ENCODE assay signal across 18 cellular contexts in the genomic region with DNA sequence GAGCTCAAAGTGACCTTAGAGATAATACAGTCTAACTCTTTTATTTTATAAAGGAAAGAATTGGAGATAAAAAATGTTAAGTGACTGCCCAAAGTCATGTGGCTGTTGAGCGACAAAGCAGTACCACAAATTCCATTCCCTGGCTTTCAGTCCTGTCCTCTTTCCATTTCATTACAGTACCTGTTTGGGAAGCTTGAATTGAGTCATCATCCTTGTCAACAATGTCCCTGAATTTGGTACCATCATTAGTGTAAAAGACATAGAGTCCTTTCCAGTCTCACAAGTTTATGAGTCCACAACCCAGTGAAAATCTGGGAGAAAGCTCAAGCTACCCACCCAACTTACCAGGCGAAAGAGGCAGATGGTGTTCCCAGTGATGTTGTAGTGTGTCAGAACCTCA. TPM values are rescaled to one million over a fixed set of nuclear protein-coding genes. Genes with fewer than 3 reads are reported as not detected.
"Had no signal": no experiment of that assay in that cellular context is flagged by ENCODE, and none has a peak within 500 bp of the region (broad histone marks: within the 10 kb centered on the region; RNA-seq: fewer than 3 reads in every experiment).

No MANE protein-coding gene starts in this region.

- H3K27ac ChIP-seq: esophagus squamous epithelium, left ventricle myocardium inferior, right lobe of liver, spleen, tibial nerve had no signal

- H3K27me3 Mint-ChIP-seq: activated naive CD8-positive, alpha-beta T cell; stimulated activated memory B cell treated with anti-CD40 and anti-IgM and Interleukin-4, amounts not matched to agents 10 μg/mL and 1 μg/mL and 100 μg/mL, for 72 hours had no signal

- H3K9me3 Mint-ChIP-seq: T-helper 2 cell treated with Interferon-gamma antibody and Interleukin-4, amounts not matched to agents 5 μg/mL and 100 μg/mL, for 36 hours had no signal

- H3K4me3 Mint-ChIP-seq: activated naive CD8-positive, alpha-beta T cell; stimulated activated memory B cell treated with anti-CD40 and anti-IgM and Interleukin-4, amounts not matched to agents 10 μg/mL and 1 μg/mL and 100 μg/mL, for 72 hours; T-helper 2 cell treated with Interferon-gamma antibody and Interleukin-4, amounts not matched to agents 5 μg/mL and 100 μg/mL, for 36 hours had no signal

- H3K27me3 ChIP-seq: esophagus squamous epithelium, right lobe of liver, spleen, tibial nerve had no signal

- H3K27ac Mint-ChIP-seq: stimulated activated memory B cell treated with anti-CD40 and anti-IgM and Interleukin-4, amounts not matched to agents 10 μg/mL and 1 μg/mL and 100 μg/mL, for 72 hours; T-helper 2 cell treated with Interferon-gamma antibody and Interleukin-4, amounts not matched to agents 5 μg/mL and 100 μg/mL, for 36 hours had no signal

- H3K9me3 ChIP-seq: esophagus squamous epithelium, left ventricle myocardium inferior, right lobe of liver, spleen, tibial nerve had no signal

- H3K36me3 ChIP-seq: esophagus squamous epithelium, left ventricle myocardium inferior, right lobe of liver, tibial nerve had no signal

- H3K4me1 ChIP-seq: right lobe of liver had no signal

- ATAC-seq: activated CD4-positive, CD25-positive, alpha-beta regulatory T cell treated with anti-CD3 and anti-CD28 coated beads, Interleukin-2, amount 50 U/mL, for 24 hours; stimulated activated memory B cell treated with anti-CD40 and anti-IgM and Interleukin-4, amounts not matched to agents 10 μg/mL and 1 μg/mL and 100 μg/mL, for 72 hours had no signal

- DNase-seq: activated CD4-positive, alpha-beta T cell treated with anti-CD3 and anti-CD28 coated beads, Interleukin-2, amount 50 U/mL, for 4 hours; activated effector memory CD4-positive, alpha-beta T cell treated with anti-CD3 and anti-CD28 coated beads, Interleukin-2, amount 50 U/mL, for 16 hours; activated T-cell treated with anti-CD3 and anti-CD28 coated beads, Interleukin-2, amount 50 U/mL, for 1 hour; amygdala; esophagus squamous epithelium; foreskin fibroblast; left ventricle myocardium inferior; mesendoderm; right lobe of liver; spleen; stimulated activated CD4-positive, alpha-beta T cell treated with anti-CD3 and anti-CD28 coated beads, Interleukin-1b, Interleukin-23, amount 100 ng/mL, for 48 hours had no signal

- H3K4me3 ChIP-seq: esophagus squamous epithelium, left ventricle myocardium inferior, right lobe of liver, spleen, tibial nerve had no signal

RNA-seq across cellular contexts. Expression of a gene that starts 3.8 kb away (rescaled TPM):
- total RNA-seq: tibial nerve had no signal

RNA-seq across cellular contexts. Expression of a gene that starts 38.3 kb away (rescaled TPM):
- total RNA-seq: chondrocyte, esophagus squamous epithelium, left ventricle myocardium inferior, posterior vena cava, right lobe of liver, tibial nerve had no signal
- polyA plus RNA-seq: spleen had no signal
